Comparison of ENCODE assay signal across 20 cellular contexts in the genomic region with DNA sequence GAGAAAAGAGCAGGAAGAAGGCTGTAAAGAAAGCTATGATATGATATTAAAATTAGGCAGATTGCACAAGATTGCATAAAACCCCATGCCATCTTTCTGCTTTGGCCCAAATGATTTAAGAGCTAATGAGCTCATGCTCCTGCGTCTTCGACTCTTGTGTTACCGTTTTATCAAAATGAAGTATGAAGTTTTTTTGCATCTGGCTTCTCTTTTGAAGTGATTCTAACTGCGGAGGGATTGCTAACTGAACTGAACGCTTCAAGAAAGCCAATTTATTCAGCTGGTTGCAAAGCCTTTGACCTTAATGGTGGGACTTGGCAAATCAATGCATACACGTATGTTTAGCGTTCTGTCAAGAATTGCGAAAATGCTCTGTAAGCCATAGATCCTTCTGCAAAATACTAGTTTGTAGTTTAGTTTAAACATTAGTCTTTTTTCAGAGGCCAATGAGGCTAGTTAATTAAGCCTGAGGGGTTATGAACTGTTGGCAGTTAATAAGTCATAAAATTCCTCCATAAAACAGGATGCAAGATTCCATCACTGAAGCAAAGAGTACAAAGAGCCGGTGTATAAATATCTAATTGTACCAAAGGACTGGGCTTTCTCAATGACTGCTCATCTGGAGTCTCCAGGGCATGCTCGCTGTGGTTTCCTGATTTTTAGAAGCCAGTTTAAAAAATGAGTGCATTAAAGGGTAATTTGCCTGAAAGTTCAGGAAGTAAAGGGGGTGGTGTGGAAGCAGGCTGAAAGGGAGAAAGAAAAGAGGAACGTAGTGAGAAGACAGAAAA.
A peak's percentile ranks its signal among the peaks of the same experiment; 100 is the strongest.
DNase-seq lines count a peak whose midpoint lies in the region; ATAC-seq and TF ChIP-seq lines count a peak whose summit lies in the region.
"Had no signal": no experiment of that assay in that cellular context is flagged by ENCODE, and none has a peak within 500 bp of the region (broad histone marks: within the 10 kb centered on the region; RNA-seq: fewer than 3 reads in every experiment).

No MANE protein-coding gene starts in this region.

- no peak overlapping the region for H3K27ac ChIP-seq in gastroesophageal sphincter
- H3K27ac ChIP-seq: esophagus muscularis mucosa, left ventricle myocardium inferior, right atrium auricular region had no signal

- no peak for TF ChIP-seq POLR2A in gastroesophageal sphincter (IDR thresholded peaks at IDR 0.05)

- TF ChIP-seq CTCF in fibroblast of mammary gland (conservative IDR thresholded peaks at IDR 0.05; ENCODE audit: control insufficient read depth, insufficient read depth, low read depth, low read length) (no peak), gastroesophageal sphincter (IDR thresholded peaks at IDR 0.05) (no peak)

- 82 to 84% methylated on average over 10 to 11 of the region's 11 CpGs for WGBS in gastroesophageal sphincter (ENCODE audit: low coverage in 1 of 2), 2 donors

- DNase-seq in DMS114 treated with DMSO at 0.1 percent for 48 hours (lab: John Stamatoyannopoulos, UW; ENCODE audit: unreplicated experiment) (peak; percentile 28), NOMO-1 treated with DMSO at 0.1 percent for 48 hours (lab: John Stamatoyannopoulos, UW; ENCODE audit: unreplicated experiment) (peak; percentile 85), fibroblast of mammary gland (ENCODE audit: low read depth) (peak; percentile 52), retina (peak; percentile 19), middle frontal gyrus (ENCODE audit: extremely low spot score, low spot score) (no peak)
- DNase-seq in stimulated activated CD4-positive, alpha-beta T cell treated with anti-CD3 and anti-CD28 coated beads, Interleukin-2, amount 100 ng/mL, for 48 hours: no peak
- DNase-seq: activated CD4-positive, alpha-beta T cell treated with anti-CD3 and anti-CD28 coated beads for 36 hours; CD4-positive, alpha-beta memory T cell; cerebellar nuclear complex; DMS53; effector CD4-positive, alpha-beta T cell; glutamatergic neuron; Karpas-422; left ventricle myocardium inferior; NCI-H524 had no signal

- H3K4me3 ChIP-seq in fibroblast of mammary gland (ENCODE audit: control insufficient read depth, low read depth, low read length) (no peak overlapping the region), gastroesophageal sphincter (no peak overlapping the region)
- H3K4me3 ChIP-seq: esophagus muscularis mucosa, left ventricle myocardium inferior, right atrium auricular region had no signal

- H3K27me3 ChIP-seq in gastroesophageal sphincter: no peaks in the 10 kb centered on the region
- H3K27me3 ChIP-seq: esophagus muscularis mucosa, right atrium auricular region had no signal

- no peaks in the 10 kb centered on the region for H3K9me3 ChIP-seq in gastroesophageal sphincter
- H3K9me3 ChIP-seq: esophagus muscularis mucosa, left ventricle myocardium inferior, right atrium auricular region had no signal

- ATAC-seq in GM21367 (IDR thresholded peaks at IDR 0.05; ENCODE audit: unreplicated experiment) (no peak), gastroesophageal sphincter (no peak)
- ATAC-seq: activated CD4-positive, alpha-beta T cell treated with anti-CD3 and anti-CD28 coated beads for 36 hours; Right ventricle myocardium inferior had no signal

- TF ChIP-seq EP300 in gastroesophageal sphincter (IDR thresholded peaks at IDR 0.05): no peak

- no peaks in the 10 kb centered on the region for H3K36me3 ChIP-seq in gastroesophageal sphincter
- H3K36me3 ChIP-seq: esophagus muscularis mucosa, left ventricle myocardium inferior, right atrium auricular region had no signal

- peaks cover 0 to 8% (median under 1%) of the 10 kb centered on the region in 3 donors for H3K4me1 ChIP-seq in gastroesophageal sphincter
- H3K4me1 ChIP-seq: left ventricle myocardium inferior, right atrium auricular region had no signal

Comparison
In these comparisons a context has a peak if more than half of its experiments do, and no peak if none do; other contexts are left out.
1. DNase-seq: peak in DMS114 treated with DMSO at 0.1 percent for 48 hours (single experiment), NOMO-1 treated with DMSO at 0.1 percent for 48 hours (single experiment), fibroblast of mammary gland (single experiment) and retina (single experiment); none in stimulated activated CD4-positive, alpha-beta T cell treated with anti-CD3 and anti-CD28 coated beads, Interleukin-2, amount 100 ng/mL, for 48 hours (0 of 2) and middle frontal gyrus (single experiment).